In the genomic region with DNA sequence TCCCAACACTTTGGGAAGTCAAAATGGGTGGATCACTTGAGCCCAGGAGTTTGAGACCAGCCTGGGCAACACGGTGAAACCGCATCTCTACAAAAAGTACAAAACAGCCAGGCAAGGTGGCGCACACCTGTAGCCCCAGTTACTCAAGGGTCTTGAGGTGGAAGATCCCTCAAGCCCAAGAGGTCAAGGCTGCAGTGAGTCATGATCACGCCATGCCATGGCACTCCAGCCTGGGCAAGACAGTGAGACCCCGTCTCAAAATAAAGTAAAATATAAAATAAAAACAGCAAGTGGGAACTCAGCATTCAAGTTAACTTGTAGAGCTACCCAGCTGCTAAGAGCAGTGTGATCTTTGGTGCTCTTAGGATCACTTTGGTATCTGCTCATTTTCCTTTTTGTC, we compare ENCODE assay signal across 23 cellular contexts.
"Had no signal": no experiment of that assay in that cellular context is flagged by ENCODE, and none has a peak within 500 bp of the region (broad histone marks: within the 10 kb centered on the region; RNA-seq: fewer than 3 reads in every experiment).

No MANE protein-coding gene starts in this region.

- H3K4me3 Mint-ChIP-seq: activated CD8-positive, alpha-beta memory T cell treated with anti-CD3 and anti-CD28 coated beads, Interleukin-2, amount 10 ng/mL, durations not matched to agents 7 days and 5 days; activated naive CD4-positive, alpha-beta T cell treated with anti-CD3 and anti-CD28 coated beads, Interleukin-2, amount 10 ng/mL, durations not matched to agents 7 days and 5 days; brain; dendritic cell treated with granulocyte-macrophage colony-stimulating factor and Interleukin-4, amounts not matched to agents 40 ng/mL and 50 ng/mL, for 4 days; memory B cell; nephron had no signal

- H3K4me3 ChIP-seq: heart right ventricle, ovary, prostate gland, tibial artery had no signal

- ATAC-seq: activated CD4-positive, CD25-positive, alpha-beta regulatory T cell treated with anti-CD3 and anti-CD28 coated beads, Interleukin-2, amount 50 U/mL, for 24 hours; activated CD8-positive, alpha-beta memory T cell treated with anti-CD3 and anti-CD28 coated beads, Interleukin-2, amount 10 ng/mL, durations not matched to agents 7 days and 5 days; heart right ventricle; left cardiac atrium had no signal

- H3K27me3 ChIP-seq: heart right ventricle, neutrophil, ovary, tibial artery had no signal

- H3K9me3 ChIP-seq: heart right ventricle, neutrophil, ovary, prostate gland, tibial artery had no signal

- H3K36me3 ChIP-seq: ovary had no signal

- H3K27ac ChIP-seq: heart right ventricle, neutrophil, ovary, prostate gland, tibial artery had no signal

- FAIRE-seq: endometrium had no signal

- H3K4me1 ChIP-seq: heart right ventricle, prostate gland, tibial artery had no signal

- H3K27ac Mint-ChIP-seq: activated naive CD4-positive, alpha-beta T cell treated with anti-CD3 and anti-CD28 coated beads, Interleukin-2, amount 10 ng/mL, durations not matched to agents 7 days and 5 days; brain; dendritic cell treated with granulocyte-macrophage colony-stimulating factor and Interleukin-4, amounts not matched to agents 40 ng/mL and 50 ng/mL, for 4 days; memory B cell; nephron had no signal

- H3K4me1 Mint-ChIP-seq: activated naive CD4-positive, alpha-beta T cell treated with anti-CD3 and anti-CD28 coated beads, Interleukin-2, amount 10 ng/mL, durations not matched to agents 7 days and 5 days; brain; memory B cell; nephron had no signal

- DNase-seq: activated CD4-positive, alpha-beta T cell treated with anti-CD3 and anti-CD28 coated beads, Interleukin-2, amount 50 U/mL, for 4 hours; activated CD8-positive, alpha-beta memory T cell treated with anti-CD3 and anti-CD28 coated beads, Interleukin-2, amount 10 ng/mL, durations not matched to agents 7 days and 5 days; activated naive CD4-positive, alpha-beta T cell treated with anti-CD3 and anti-CD28 coated beads, Interleukin-2, amount 10 ng/mL, durations not matched to agents 7 days and 5 days; aorta; effector CD4-positive, alpha-beta T cell; foreskin fibroblast; heart right ventricle; islet precursor cell; left cardiac atrium; ovary; stimulated activated CD4-positive, alpha-beta T cell treated with anti-CD3 and anti-CD28 coated beads, Interleukin-2, amount 100 ng/mL, for 48 hours; stimulated activated CD8-positive, alpha-beta memory T cell treated with anti-CD3 and anti-CD28 coated beads, Interleukin-4, amount 100 ng/mL, for 48 hours; stimulated activated naive CD4-positive, alpha-beta T cell treated with Interleukin-2 at 50 U/mL for 16 hours; SW 1271; tibial artery had no signal

- H3K27me3 Mint-ChIP-seq: activated CD8-positive, alpha-beta memory T cell treated with anti-CD3 and anti-CD28 coated beads, Interleukin-2, amount 10 ng/mL, durations not matched to agents 7 days and 5 days; activated naive CD4-positive, alpha-beta T cell treated with anti-CD3 and anti-CD28 coated beads, Interleukin-2, amount 10 ng/mL, durations not matched to agents 7 days and 5 days; dendritic cell treated with granulocyte-macrophage colony-stimulating factor and Interleukin-4, amounts not matched to agents 40 ng/mL and 50 ng/mL, for 4 days; memory B cell had no signal

- H3K9me3 Mint-ChIP-seq: activated naive CD4-positive, alpha-beta T cell treated with anti-CD3 and anti-CD28 coated beads, Interleukin-2, amount 10 ng/mL, durations not matched to agents 7 days and 5 days; brain; dendritic cell treated with granulocyte-macrophage colony-stimulating factor and Interleukin-4, amounts not matched to agents 40 ng/mL and 50 ng/mL, for 4 days; memory B cell; nephron had no signal
